26 cellular contexts compared by ENCODE assay signal in genomic region chr14:61202124-61202523, GRCh38.
"Had no signal": no experiment of that assay in that cellular context is flagged by ENCODE, and none has a peak within 500 bp of the region (broad histone marks: within the 10 kb centered on the region; RNA-seq: fewer than 3 reads in every experiment).

No MANE protein-coding gene starts in this region.

- H3K9me3 ChIP-seq: ascending aorta, colonic mucosa, lower lobe of right lung, neutrophil, sigmoid colon, tibial nerve, uterus had no signal

- H3K27ac Mint-ChIP-seq: activated T-cell treated with anti-CD3 and anti-CD28 coated beads, Interleukin-2, amount 50 U/mL, for 72 hours; endodermal cell had no signal

- ATAC-seq: activated T-cell treated with anti-CD3 and anti-CD28 coated beads, Interleukin-2, amount 50 U/mL, for 72 hours; lower lobe of right lung; naive thymus-derived CD8-positive, alpha-beta T cell had no signal

- H3K9ac ChIP-seq: parathyroid adenoma had no signal

- H3K4me1 ChIP-seq: ascending aorta, colonic mucosa, lower lobe of right lung, sigmoid colon, tibial nerve, uterus had no signal

- H3K79me2 ChIP-seq: parathyroid adenoma had no signal

- DNase-seq: activated CD4-positive, alpha-beta T cell treated with anti-CD3 and anti-CD28 coated beads, Interleukin-2, amount 50 U/mL, for 1 hour; activated CD4-positive, CD25-positive, alpha-beta regulatory T cell treated with anti-CD3 and anti-CD28 coated beads, Interleukin-2, amount 50 U/mL, for 72 hours; activated CD8-positive, alpha-beta memory T cell treated with anti-CD3 and anti-CD28 coated beads for 24 hours; activated CD8-positive, alpha-beta memory T cell treated with anti-CD3 and anti-CD28 coated beads, Interleukin-2, amount 50 U/mL, for 48 hours; activated effector memory CD4-positive, alpha-beta T cell treated with anti-CD3 and anti-CD28 coated beads, Interleukin-2, amount 50 U/mL, for 16 hours; activated naive CD4-positive, alpha-beta T cell treated with anti-CD3 and anti-CD28 coated beads, Interleukin-2, amount 50 U/mL, for 16 hours; activated T-cell treated with anti-CD3 and anti-CD28 coated beads, Interleukin-2, amount 50 U/mL, for 72 hours; colonic mucosa; endodermal cell; foreskin fibroblast; glutamatergic neuron; hypothalamus; lower lobe of right lung; naive thymus-derived CD8-positive, alpha-beta T cell; sigmoid colon; stimulated activated CD8-positive, alpha-beta memory T cell treated with anti-CD3 and anti-CD28 coated beads, Interleukin-4, amount 100 ng/mL, for 48 hours; stimulated activated naive CD4-positive, alpha-beta T cell; substantia nigra; T1000; uterus had no signal

- H3K9me3 Mint-ChIP-seq: activated T-cell treated with anti-CD3 and anti-CD28 coated beads, Interleukin-2, amount 50 U/mL, for 72 hours; central memory CD8-positive, alpha-beta T cell; endodermal cell; naive thymus-derived CD8-positive, alpha-beta T cell had no signal

- H3K36me3 ChIP-seq: ascending aorta, colonic mucosa, lower lobe of right lung, neutrophil, sigmoid colon, tibial nerve, uterus had no signal

- H3K27ac ChIP-seq: ascending aorta, colonic mucosa, epithelial cell of prostate, lower lobe of right lung, neutrophil, parathyroid adenoma, sigmoid colon, tibial nerve, uterus had no signal

- H3K27me3 ChIP-seq: ascending aorta, colonic mucosa, sigmoid colon, tibial nerve, uterus had no signal

- H3K4me3 Mint-ChIP-seq: activated T-cell treated with anti-CD3 and anti-CD28 coated beads, Interleukin-2, amount 50 U/mL, for 72 hours; central memory CD8-positive, alpha-beta T cell; endodermal cell; naive thymus-derived CD8-positive, alpha-beta T cell had no signal

- H3K4me1 Mint-ChIP-seq: central memory CD8-positive, alpha-beta T cell; naive thymus-derived CD8-positive, alpha-beta T cell had no signal

- H3K4me3 ChIP-seq: ascending aorta, colonic mucosa, lower lobe of right lung, sigmoid colon, tibial nerve, uterus had no signal

- H3K36me3 Mint-ChIP-seq: naive thymus-derived CD8-positive, alpha-beta T cell had no signal
